Comparison of ENCODE assay signal across 13 cellular contexts in genomic region chr1:28273216-28273860, GRCh38.
"Had no signal": no experiment of that assay in that cellular context is flagged by ENCODE, and none has a peak within 500 bp of the region (broad histone marks: within the 10 kb centered on the region; RNA-seq: fewer than 3 reads in every experiment).

No MANE protein-coding gene starts in this region.

- H3K9me3 Mint-ChIP-seq: activated naive CD4-positive, alpha-beta T cell treated with anti-CD3 and anti-CD28 coated beads for 36 hours; activated naive CD8-positive, alpha-beta T cell treated with anti-CD3 and anti-CD28 coated beads, Interleukin-2, amount 50 U/mL, for 24 hours; T-helper 2 cell treated with Interferon-gamma antibody and Interleukin-4, amounts not matched to agents 5 μg/mL and 100 μg/mL, for 36 hours had no signal

- H2AFZ ChIP-seq: parathyroid adenoma had no signal

- DNase-seq: activated CD4-positive, alpha-beta T cell treated with anti-CD3 and anti-CD28 coated beads, Interleukin-2, amount 50 U/mL, for 1 hour; activated naive CD4-positive, alpha-beta T cell treated with anti-CD3 and anti-CD28 coated beads for 36 hours; activated naive CD8-positive, alpha-beta T cell treated with anti-CD3 and anti-CD28 coated beads, Interleukin-2, amount 50 U/mL, for 24 hours; hippocampal formation; kidney; stimulated activated CD4-positive, alpha-beta T cell treated with anti-CD3 and anti-CD28 coated beads, Interleukin-12 subunit alpha, Interleukin-12 subunit beta, amount 100 ng/mL, for 4 hours; stimulated activated CD4-positive, alpha-beta T cell treated with anti-CD3 and anti-CD28 coated beads, Interleukin-2, amount 100 ng/mL, for 24 hours had no signal

- H3K9ac ChIP-seq: parathyroid adenoma had no signal

- H3K4me1 ChIP-seq: ascending aorta, esophagus muscularis mucosa, parathyroid adenoma had no signal

- ATAC-seq: activated CD4-positive, CD25-positive, alpha-beta regulatory T cell treated with anti-CD3 and anti-CD28 coated beads, Interleukin-2, amount 50 U/mL, for 24 hours; activated naive CD8-positive, alpha-beta T cell treated with anti-CD3 and anti-CD28 coated beads, Interleukin-2, amount 50 U/mL, for 24 hours had no signal

- H3K79me2 ChIP-seq: parathyroid adenoma had no signal

- H3K4me3 ChIP-seq: ascending aorta, esophagus muscularis mucosa, thoracic aorta had no signal

- H3K9me3 ChIP-seq: ascending aorta, esophagus muscularis mucosa, thoracic aorta had no signal

- H3K4me1 Mint-ChIP-seq: activated naive CD8-positive, alpha-beta T cell treated with anti-CD3 and anti-CD28 coated beads, Interleukin-2, amount 50 U/mL, for 24 hours had no signal

- H3K27ac Mint-ChIP-seq: activated naive CD4-positive, alpha-beta T cell treated with anti-CD3 and anti-CD28 coated beads for 36 hours; activated naive CD8-positive, alpha-beta T cell treated with anti-CD3 and anti-CD28 coated beads, Interleukin-2, amount 50 U/mL, for 24 hours; T-helper 2 cell treated with Interferon-gamma antibody and Interleukin-4, amounts not matched to agents 5 μg/mL and 100 μg/mL, for 36 hours had no signal

- H3K27me3 Mint-ChIP-seq: activated naive CD8-positive, alpha-beta T cell treated with anti-CD3 and anti-CD28 coated beads, Interleukin-2, amount 50 U/mL, for 24 hours had no signal

- H3K27me3 ChIP-seq: ascending aorta, esophagus muscularis mucosa had no signal

- H3K27ac ChIP-seq: ascending aorta, esophagus muscularis mucosa, parathyroid adenoma, thoracic aorta had no signal

- H3K4me3 Mint-ChIP-seq: activated naive CD4-positive, alpha-beta T cell treated with anti-CD3 and anti-CD28 coated beads for 36 hours; activated naive CD8-positive, alpha-beta T cell treated with anti-CD3 and anti-CD28 coated beads, Interleukin-2, amount 50 U/mL, for 24 hours; T-helper 2 cell treated with Interferon-gamma antibody and Interleukin-4, amounts not matched to agents 5 μg/mL and 100 μg/mL, for 36 hours had no signal
